ENCODE assay signal across 22 cellular contexts in genomic region chrX:66014084-66014483, GRCh38. TPM values are rescaled to one million over a fixed set of nuclear protein-coding genes. Genes with fewer than 3 reads are reported as not detected.
DNase-seq lines count a peak whose midpoint lies in the region; ATAC-seq and TF ChIP-seq lines count a peak whose summit lies in the region.
"Had no signal": no experiment of that assay in that cellular context is flagged by ENCODE, and none has a peak within 500 bp of the region (broad histone marks: within the 10 kb centered on the region; RNA-seq: fewer than 3 reads in every experiment).

No MANE protein-coding gene starts in this region.

- peaks cover 86% of the 10 kb centered on the region for H3K4me1 Mint-ChIP-seq in stimulated activated naive CD8-positive, alpha-beta T cell treated with anti-CD3 and anti-CD28 coated beads, Interleukin-15, Interleukin-2, amounts not matched to agents 100 ng/mL and 50 ng/mL, for 24 hours (ENCODE audit: low read depth)
- H3K4me1 Mint-ChIP-seq in stimulated activated naive CD8-positive, alpha-beta T cell treated with anti-CD3 and anti-CD28 coated beads, Interleukin-15, amount 100 ng/mL, for 72 hours: peaks cover 65% of the 10 kb centered on the region
- H3K4me1 Mint-ChIP-seq in immature natural killer cell: peaks cover 77 to 89% of the 10 kb centered on the region in 2 donors
- peaks cover 67% of the 10 kb centered on the region for H3K4me1 Mint-ChIP-seq in activated T-cell treated with anti-CD3 and anti-CD28 coated beads, Interleukin-2, amount 50 U/mL, for 24 hours (ENCODE audit: low read depth)

- H3K9me2 ChIP-seq in OCI-LY1 (ENCODE audit: low read depth, low read length): no peaks in the 10 kb centered on the region

- H3K36me3 Mint-ChIP-seq in stimulated activated naive CD8-positive, alpha-beta T cell treated with anti-CD3 and anti-CD28 coated beads, Interleukin-15, Interleukin-2, amounts not matched to agents 100 ng/mL and 50 ng/mL, for 24 hours (ENCODE audit: low read depth): no peaks in the 10 kb centered on the region
- H3K36me3 Mint-ChIP-seq in immature natural killer cell: no peaks in the 10 kb centered on the region
- no peaks in the 10 kb centered on the region for H3K36me3 Mint-ChIP-seq in activated T-cell treated with anti-CD3 and anti-CD28 coated beads, Interleukin-2, amount 50 U/mL, for 24 hours (ENCODE audit: low read depth)

- peak overlapping the region; percentile 89 for H3K27ac ChIP-seq in OCI-LY1 (ENCODE audit: low read depth, low read length, poor library complexity, severe bottlenecking)
- H3K27ac ChIP-seq: right atrium auricular region, testis had no signal

- intact Hi-C loops in left ventricle myocardium superior (cut with micrococcal nuclease): no loop called here

- no peaks in the 10 kb centered on the region for H3F3A ChIP-seq in OCI-LY1 (ENCODE audit: insufficient read depth, low read length)

- H2AFZ ChIP-seq in OCI-LY1 (ENCODE audit: low read length): no peak overlapping the region

- no peak overlapping the region; the same call in 1 of the 2 replicates for H3K4me2 ChIP-seq in OCI-LY1 (ENCODE audit: low read length)

- peak overlapping the region; percentile 48 for H3K27ac Mint-ChIP-seq in stimulated activated naive CD8-positive, alpha-beta T cell treated with anti-CD3 and anti-CD28 coated beads, Interleukin-15, Interleukin-2, amounts not matched to agents 100 ng/mL and 50 ng/mL, for 24 hours
- H3K27ac Mint-ChIP-seq in stimulated activated naive CD8-positive, alpha-beta T cell treated with anti-CD3 and anti-CD28 coated beads, Interleukin-15, amount 100 ng/mL, for 72 hours: no peak overlapping the region
- H3K27ac Mint-ChIP-seq in immature natural killer cell: peak overlapping the region; percentile 28 to 89 (median 80)
- no peak overlapping the region for H3K27ac Mint-ChIP-seq in activated T-cell treated with anti-CD3 and anti-CD28 coated beads, Interleukin-2, amount 50 U/mL, for 24 hours

- no peaks in the 10 kb centered on the region for H3K27me3 Mint-ChIP-seq in stimulated activated naive CD8-positive, alpha-beta T cell treated with anti-CD3 and anti-CD28 coated beads, Interleukin-15, Interleukin-2, amounts not matched to agents 100 ng/mL and 50 ng/mL, for 24 hours
- H3K27me3 Mint-ChIP-seq in stimulated activated naive CD8-positive, alpha-beta T cell treated with anti-CD3 and anti-CD28 coated beads, Interleukin-15, amount 100 ng/mL, for 72 hours: no peaks in the 10 kb centered on the region
- H3K27me3 Mint-ChIP-seq in immature natural killer cell (ENCODE audit: low read depth in 3 of 3): peaks cover 2 to 4% (median 2%) of the 10 kb centered on the region in 3 donors
- peaks cover 3% of the 10 kb centered on the region for H3K27me3 Mint-ChIP-seq in activated T-cell treated with anti-CD3 and anti-CD28 coated beads, Interleukin-2, amount 50 U/mL, for 24 hours
- H3K27me3 Mint-ChIP-seq: CD4-positive, alpha-beta T cell had no signal

- H3K9me3 Mint-ChIP-seq in stimulated activated naive CD8-positive, alpha-beta T cell treated with anti-CD3 and anti-CD28 coated beads, Interleukin-15, Interleukin-2, amounts not matched to agents 100 ng/mL and 50 ng/mL, for 24 hours: no peaks in the 10 kb centered on the region
- peaks cover 0 to 6% of the 10 kb centered on the region in 2 donors for H3K9me3 Mint-ChIP-seq in stimulated activated naive CD8-positive, alpha-beta T cell treated with anti-CD3 and anti-CD28 coated beads, Interleukin-15, amount 100 ng/mL, for 72 hours
- H3K9me3 Mint-ChIP-seq in immature natural killer cell: peaks cover 0 to 2% (median 0%) of the 10 kb centered on the region in 6 donors
- H3K9me3 Mint-ChIP-seq in activated T-cell treated with anti-CD3 and anti-CD28 coated beads, Interleukin-2, amount 50 U/mL, for 24 hours: no peaks in the 10 kb centered on the region
- H3K9me3 Mint-ChIP-seq: CD4-positive, alpha-beta T cell had no signal

- no peak overlapping the region for H3K4me3 ChIP-seq in OCI-LY1 (ENCODE audit: low read depth, low read length, poor library complexity, severe bottlenecking)
- H3K4me3 ChIP-seq: right atrium auricular region, testis had no signal

- peaks cover 68% of the 10 kb centered on the region for H3K4me1 ChIP-seq in OCI-LY1 (ENCODE audit: insufficient read depth, low read length, severe bottlenecking)
- H3K4me1 ChIP-seq: right atrium auricular region, testis had no signal

- ATAC-seq in stimulated activated naive CD8-positive, alpha-beta T cell treated with anti-CD3 and anti-CD28 coated beads, Interleukin-15, amount 100 ng/mL, for 72 hours: no peak
- ATAC-seq in left ventricle myocardium superior: no peak

- no peak for TF ChIP-seq CTCF in OCI-LY1 (IDR thresholded peaks at IDR 0.05; ENCODE audit: low read length)

- DNase-seq in stimulated activated naive CD8-positive, alpha-beta T cell treated with anti-CD3 and anti-CD28 coated beads, Interleukin-15, amount 100 ng/mL, for 72 hours: no peak
- DNase-seq in immature natural killer cell: no peak
- no peak for DNase-seq in activated T-cell treated with anti-CD3 and anti-CD28 coated beads, Interleukin-2, amount 50 U/mL, for 24 hours
- DNase-seq in NCI-H510A treated with DMSO at 0.1 percent for 48 hours (lab: John Stamatoyannopoulos, UW): no peak
- DNase-seq in left ventricle myocardium superior: no peak
- no peak for DNase-seq in NCI-H774 (lab: John Stamatoyannopoulos, UW)
- DNase-seq: ACHN; activated CD4-positive, alpha-beta T cell treated with anti-CD3 and anti-CD28 coated beads for 48 hours; activated effector memory CD4-positive, alpha-beta T cell treated with anti-CD3 and anti-CD28 coated beads, Interleukin-2, amount 50 U/mL, for 16 hours; amniotic stem cell; CD4-positive, alpha-beta T cell; DMS153; Karpas-422; NCI-H526; Right ventricle myocardium superior; testis had no signal

- H3K9ac ChIP-seq in OCI-LY1 (ENCODE audit: low read length): no peak overlapping the region

- H3K9me3 ChIP-seq in OCI-LY1 (ENCODE audit: low read length): no peaks in the 10 kb centered on the region
- H3K9me3 ChIP-seq: right atrium auricular region, testis had no signal

- no peaks in the 10 kb centered on the region for H3K27me3 ChIP-seq in OCI-LY1 (ENCODE audit: insufficient read depth, low read length)
- H3K27me3 ChIP-seq: right atrium auricular region, testis had no signal

- no peaks in the 10 kb centered on the region for H3K79me2 ChIP-seq in OCI-LY1 (ENCODE audit: insufficient read depth, low read length)

- no peaks in the 10 kb centered on the region for H3K36me3 ChIP-seq in OCI-LY1 (ENCODE audit: insufficient read depth, low read length)
- H3K36me3 ChIP-seq: right atrium auricular region had no signal

- H3K4me3 Mint-ChIP-seq in stimulated activated naive CD8-positive, alpha-beta T cell treated with anti-CD3 and anti-CD28 coated beads, Interleukin-15, Interleukin-2, amounts not matched to agents 100 ng/mL and 50 ng/mL, for 24 hours: no peak overlapping the region
- no peak overlapping the region for H3K4me3 Mint-ChIP-seq in stimulated activated naive CD8-positive, alpha-beta T cell treated with anti-CD3 and anti-CD28 coated beads, Interleukin-15, amount 100 ng/mL, for 72 hours
- H3K4me3 Mint-ChIP-seq in immature natural killer cell: peak overlapping the region in 3 of 5 donors; percentile 29 to 79 (median 51)
- no peak overlapping the region for H3K4me3 Mint-ChIP-seq in activated T-cell treated with anti-CD3 and anti-CD28 coated beads, Interleukin-2, amount 50 U/mL, for 24 hours
- H3K4me3 Mint-ChIP-seq: CD4-positive, alpha-beta T cell had no signal

- H4K20me1 ChIP-seq in OCI-LY1 (ENCODE audit: insufficient read depth, low read length): no peaks in the 10 kb centered on the region

RNA-seq across cellular contexts. Expression of gene VSIG4, which starts 25.8 kb away (rescaled TPM):
- polyA plus RNA-seq in immature natural killer cell: not detected
- 42.1 TPM for total RNA-seq in left ventricle myocardium superior
- total RNA-seq: dermis microvascular lymphatic vessel endothelial cell, HT-29, osteocyte had no signal

Comparison
In these comparisons a context has a peak if more than half of its experiments do, and no peak if none do; other contexts are left out.
1. H3K27ac Mint-ChIP-seq: peak in stimulated activated naive CD8-positive, alpha-beta T cell treated with anti-CD3 and anti-CD28 coated beads, Interleukin-15, Interleukin-2, amounts not matched to agents 100 ng/mL and 50 ng/mL, for 24 hours (single experiment) and immature natural killer cell (6 of 6); none in stimulated activated naive CD8-positive, alpha-beta T cell treated with anti-CD3 and anti-CD28 coated beads, Interleukin-15, amount 100 ng/mL, for 72 hours (0 of 2) and activated T-cell treated with anti-CD3 and anti-CD28 coated beads, Interleukin-2, amount 50 U/mL, for 24 hours (single experiment).
2. H3K4me3 Mint-ChIP-seq: peak in immature natural killer cell (3 of 5); none in stimulated activated naive CD8-positive, alpha-beta T cell treated with anti-CD3 and anti-CD28 coated beads, Interleukin-15, Interleukin-2, amounts not matched to agents 100 ng/mL and 50 ng/mL, for 24 hours (single experiment), stimulated activated naive CD8-positive, alpha-beta T cell treated with anti-CD3 and anti-CD28 coated beads, Interleukin-15, amount 100 ng/mL, for 72 hours (0 of 2) and activated T-cell treated with anti-CD3 and anti-CD28 coated beads, Interleukin-2, amount 50 U/mL, for 24 hours (single experiment).